37 cellular contexts compared by ENCODE assay signal in the genomic region with DNA sequence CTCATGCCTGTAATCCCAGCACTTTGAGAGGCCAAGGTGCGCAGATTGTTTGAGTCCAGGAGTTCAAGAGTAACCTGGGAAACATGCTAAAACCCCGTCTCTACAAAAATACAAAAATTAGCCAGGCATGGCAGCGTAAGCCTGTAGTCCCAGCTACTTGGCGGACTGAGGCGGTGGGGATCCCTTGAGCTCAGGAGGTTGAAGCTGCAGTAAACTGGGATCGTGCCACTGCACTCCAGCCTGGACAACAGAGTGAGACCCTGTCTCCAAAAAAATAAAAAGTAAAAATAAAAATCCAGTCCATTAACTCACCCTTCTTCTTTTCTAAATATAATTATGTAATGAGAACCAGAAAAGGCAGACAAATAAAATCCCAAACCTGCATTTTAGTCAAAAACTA.
"Had no signal": no experiment of that assay in that cellular context is flagged by ENCODE, and none has a peak within 500 bp of the region (broad histone marks: within the 10 kb centered on the region; RNA-seq: fewer than 3 reads in every experiment).

No MANE protein-coding gene starts in this region.

- H3K27me3 Mint-ChIP-seq: activated CD4-positive, alpha-beta memory T cell treated with anti-CD3 and anti-CD28 coated beads for 36 hours; activated CD8-positive, alpha-beta memory T cell treated with anti-CD3 and anti-CD28 coated beads, Interleukin-2, amount 10 ng/mL, durations not matched to agents 7 days and 5 days; activated naive CD8-positive, alpha-beta T cell treated with anti-CD3 and anti-CD28 coated beads, Interleukin-2, amount 50 U/mL, for 24 hours; effector memory CD8-positive, alpha-beta T cell had no signal

- ATAC-seq: activated CD4-positive, alpha-beta T cell treated with anti-CD3 and anti-CD28 coated beads for 36 hours; activated CD8-positive, alpha-beta memory T cell treated with anti-CD3 and anti-CD28 coated beads, Interleukin-2, amount 10 ng/mL, durations not matched to agents 7 days and 5 days; activated CD8-positive, alpha-beta T cell treated with anti-CD3 and anti-CD28 coated beads, Interleukin-2, amount 10 ng/mL, durations not matched to agents 7 days and 5 days; activated naive CD8-positive, alpha-beta T cell treated with anti-CD3 and anti-CD28 coated beads, Interleukin-2, amount 50 U/mL, for 24 hours; body of pancreas; effector memory CD8-positive, alpha-beta T cell; esophagus mucosa; T-helper 17 cell had no signal

- H3K4me3 Mint-ChIP-seq: activated CD4-positive, alpha-beta memory T cell treated with anti-CD3 and anti-CD28 coated beads for 36 hours; activated CD4-positive, alpha-beta T cell treated with anti-CD3 and anti-CD28 coated beads for 36 hours; activated CD4-positive, alpha-beta T cell treated with anti-CD3 and anti-CD28 coated beads, Interleukin-2, amount 10 ng/mL, durations not matched to agents 24 days and 14 days; activated CD8-positive, alpha-beta memory T cell treated with anti-CD3 and anti-CD28 coated beads, Interleukin-2, amount 10 ng/mL, durations not matched to agents 7 days and 5 days; activated CD8-positive, alpha-beta T cell treated with anti-CD3 and anti-CD28 coated beads, Interleukin-2, amount 10 ng/mL, durations not matched to agents 7 days and 5 days; activated naive CD4-positive, alpha-beta T cell treated with anti-CD3 and anti-CD28 coated beads for 36 hours; activated naive CD4-positive, alpha-beta T cell treated with anti-CD3 and anti-CD28 coated beads, Interleukin-2, amount 50 U/mL, for 24 hours; activated naive CD8-positive, alpha-beta T cell treated with anti-CD3 and anti-CD28 coated beads for 36 hours; activated naive CD8-positive, alpha-beta T cell treated with anti-CD3 and anti-CD28 coated beads, Interleukin-2, amount 50 U/mL, for 24 hours; activated T-helper 1 cell treated with anti-CD3 and anti-CD28 coated beads, Interleukin-12 subunit alpha, Interleukin-12 subunit beta, Interleukin-2, Interleukin-4 antibody, amounts not matched to agents 30 ng/mL and 10 ng/mL and 1 ng/mL, durations not matched to agents 14 hours and 24 hours and 36 hours; effector memory CD8-positive, alpha-beta T cell; T-helper 17 cell; T-helper 2 cell treated with Interferon-gamma antibody and Interleukin-4, amounts not matched to agents 5 μg/mL and 100 μg/mL, for 36 hours had no signal

- H3K9me3 Mint-ChIP-seq: activated CD4-positive, alpha-beta memory T cell treated with anti-CD3 and anti-CD28 coated beads for 36 hours; activated CD4-positive, alpha-beta T cell treated with anti-CD3 and anti-CD28 coated beads, Interleukin-2, amount 10 ng/mL, durations not matched to agents 24 days and 14 days; activated naive CD4-positive, alpha-beta T cell treated with anti-CD3 and anti-CD28 coated beads for 36 hours; activated naive CD4-positive, alpha-beta T cell treated with anti-CD3 and anti-CD28 coated beads, Interleukin-2, amount 50 U/mL, for 24 hours; activated naive CD8-positive, alpha-beta T cell treated with anti-CD3 and anti-CD28 coated beads for 36 hours; activated naive CD8-positive, alpha-beta T cell treated with anti-CD3 and anti-CD28 coated beads, Interleukin-2, amount 50 U/mL, for 24 hours; activated T-helper 1 cell treated with anti-CD3 and anti-CD28 coated beads, Interleukin-12 subunit alpha, Interleukin-12 subunit beta, Interleukin-2, Interleukin-4 antibody, amounts not matched to agents 30 ng/mL and 10 ng/mL and 1 ng/mL, durations not matched to agents 14 hours and 24 hours and 36 hours; activated T-helper 2 cell treated with anti-CD3 and anti-CD28 coated beads, Interferon-gamma antibody, Interleukin-2, Interleukin-4, amounts not matched to agents 10 μg/mL and 5 μg/mL and 100 μg/mL, durations not matched to agents 14 hours and 24 hours and 36 hours; effector memory CD8-positive, alpha-beta T cell; T-helper 2 cell treated with Interferon-gamma antibody and Interleukin-4, amounts not matched to agents 5 μg/mL and 100 μg/mL, for 36 hours had no signal

- H3K27ac ChIP-seq: adrenal gland, WERI-Rb-1 had no signal

- H3K4me3 ChIP-seq: adrenal gland, body of pancreas had no signal

- H3K36me3 ChIP-seq: adrenal gland, WERI-Rb-1 had no signal

- H3K27ac Mint-ChIP-seq: activated CD4-positive, alpha-beta memory T cell treated with anti-CD3 and anti-CD28 coated beads for 36 hours; activated CD4-positive, alpha-beta T cell treated with anti-CD3 and anti-CD28 coated beads for 36 hours; activated CD4-positive, alpha-beta T cell treated with anti-CD3 and anti-CD28 coated beads, Interleukin-2, amount 10 ng/mL, durations not matched to agents 24 days and 14 days; activated CD8-positive, alpha-beta memory T cell treated with anti-CD3 and anti-CD28 coated beads, Interleukin-2, amount 10 ng/mL, durations not matched to agents 7 days and 5 days; activated CD8-positive, alpha-beta T cell treated with anti-CD3 and anti-CD28 coated beads, Interleukin-2, amount 10 ng/mL, durations not matched to agents 7 days and 5 days; activated naive CD4-positive, alpha-beta T cell treated with anti-CD3 and anti-CD28 coated beads for 36 hours; activated naive CD4-positive, alpha-beta T cell treated with anti-CD3 and anti-CD28 coated beads, Interleukin-2, amount 50 U/mL, for 24 hours; activated naive CD8-positive, alpha-beta T cell treated with anti-CD3 and anti-CD28 coated beads for 36 hours; activated naive CD8-positive, alpha-beta T cell treated with anti-CD3 and anti-CD28 coated beads, Interleukin-2, amount 50 U/mL, for 24 hours; activated T-helper 1 cell treated with anti-CD3 and anti-CD28 coated beads, Interleukin-12 subunit alpha, Interleukin-12 subunit beta, Interleukin-2, Interleukin-4 antibody, amounts not matched to agents 30 ng/mL and 10 ng/mL and 1 ng/mL, durations not matched to agents 14 hours and 24 hours and 36 hours; activated T-helper 2 cell treated with anti-CD3 and anti-CD28 coated beads, Interferon-gamma antibody, Interleukin-2, Interleukin-4, amounts not matched to agents 10 μg/mL and 5 μg/mL and 100 μg/mL, durations not matched to agents 14 hours and 24 hours and 36 hours; effector memory CD8-positive, alpha-beta T cell; T-helper 17 cell; T-helper 2 cell treated with Interferon-gamma antibody and Interleukin-4, amounts not matched to agents 5 μg/mL and 100 μg/mL, for 36 hours had no signal

- H3K36me3 Mint-ChIP-seq: activated CD4-positive, alpha-beta memory T cell treated with anti-CD3 and anti-CD28 coated beads for 36 hours; activated CD8-positive, alpha-beta memory T cell treated with anti-CD3 and anti-CD28 coated beads, Interleukin-2, amount 10 ng/mL, durations not matched to agents 7 days and 5 days; activated naive CD4-positive, alpha-beta T cell treated with anti-CD3 and anti-CD28 coated beads, Interleukin-2, amount 50 U/mL, for 24 hours; activated naive CD8-positive, alpha-beta T cell treated with anti-CD3 and anti-CD28 coated beads for 36 hours had no signal

- FAIRE-seq: colon, endometrium, endothelial cell of umbilical vein, frontal cortex had no signal

- H3K27me3 ChIP-seq: adrenal gland, body of pancreas had no signal

- H3K9me3 ChIP-seq: adrenal gland, body of pancreas had no signal

- DNase-seq: activated CD4-positive, alpha-beta memory T cell treated with anti-CD3 and anti-CD28 coated beads for 36 hours; activated CD4-positive, alpha-beta T cell treated with anti-CD3 and anti-CD28 coated beads for 36 hours; activated CD4-positive, alpha-beta T cell treated with anti-CD3 and anti-CD28 coated beads, Interleukin-2, amount 10 ng/mL, durations not matched to agents 24 days and 14 days; activated CD4-positive, CD25-positive, alpha-beta regulatory T cell; activated CD4-positive, CD25-positive, alpha-beta regulatory T cell treated with anti-CD3 and anti-CD28 coated beads, Interleukin-2, amount 50 U/mL, for 72 hours; activated CD8-positive, alpha-beta memory T cell treated with anti-CD3 and anti-CD28 coated beads, Interleukin-2, amount 10 ng/mL, durations not matched to agents 7 days and 5 days; activated CD8-positive, alpha-beta memory T cell treated with anti-CD3 and anti-CD28 coated beads, Interleukin-2, amount 50 U/mL, for 4 hours; activated CD8-positive, alpha-beta T cell treated with anti-CD3 and anti-CD28 coated beads, Interleukin-2, amount 10 ng/mL, durations not matched to agents 7 days and 5 days; activated effector memory CD4-positive, alpha-beta T cell treated with anti-CD3 and anti-CD28 coated beads, Interleukin-2, amount 50 U/mL, for 16 hours; activated naive CD4-positive, alpha-beta T cell treated with anti-CD3 and anti-CD28 coated beads for 36 hours; activated naive CD8-positive, alpha-beta T cell treated with anti-CD3 and anti-CD28 coated beads for 36 hours; activated naive CD8-positive, alpha-beta T cell treated with anti-CD3 and anti-CD28 coated beads, Interleukin-2, amount 50 U/mL, for 24 hours; activated T-cell treated with anti-CD3 and anti-CD28 coated beads, Interleukin-2, amount 50 U/mL, for 1 hour; activated T-cell treated with anti-CD3 and anti-CD28 coated beads, Interleukin-2, amount 50 U/mL, for 48 hours; adrenal gland; amygdala; aorta; body of pancreas; caudate nucleus; cortex of kidney; dermis blood vessel endothelial cell; effector CD4-positive, alpha-beta T cell; effector memory CD8-positive, alpha-beta T cell; foreskin fibroblast; T-helper 1 cell; T-helper 17 cell; T1000; WERI-Rb-1 had no signal

- H3K4me1 Mint-ChIP-seq: activated CD4-positive, alpha-beta T cell treated with anti-CD3 and anti-CD28 coated beads, Interleukin-2, amount 10 ng/mL, durations not matched to agents 24 days and 14 days; activated CD8-positive, alpha-beta memory T cell treated with anti-CD3 and anti-CD28 coated beads, Interleukin-2, amount 10 ng/mL, durations not matched to agents 7 days and 5 days; activated naive CD4-positive, alpha-beta T cell treated with anti-CD3 and anti-CD28 coated beads, Interleukin-2, amount 50 U/mL, for 24 hours; activated naive CD8-positive, alpha-beta T cell treated with anti-CD3 and anti-CD28 coated beads for 36 hours; activated naive CD8-positive, alpha-beta T cell treated with anti-CD3 and anti-CD28 coated beads, Interleukin-2, amount 50 U/mL, for 24 hours had no signal
